2 cellular contexts compared by ENCODE assay signal in genomic region chr4:7215187-7215586, GRCh38. TPM values are rescaled to one million over a fixed set of nuclear protein-coding genes. Genes with fewer than 3 reads are reported as not detected.
"Had no signal": no experiment of that assay in that cellular context is flagged by ENCODE, and none has a peak within 500 bp of the region (broad histone marks: within the 10 kb centered on the region; RNA-seq: fewer than 3 reads in every experiment).

No MANE protein-coding gene starts in this region.

RNA-seq across cellular contexts. Expression of gene SORCS2, which starts 22.8 kb away (rescaled TPM):
- total RNA-seq: MCF 10A, NCI-H460 had no signal
